ENCODE assay signal across 20 cellular contexts in the genomic region with DNA sequence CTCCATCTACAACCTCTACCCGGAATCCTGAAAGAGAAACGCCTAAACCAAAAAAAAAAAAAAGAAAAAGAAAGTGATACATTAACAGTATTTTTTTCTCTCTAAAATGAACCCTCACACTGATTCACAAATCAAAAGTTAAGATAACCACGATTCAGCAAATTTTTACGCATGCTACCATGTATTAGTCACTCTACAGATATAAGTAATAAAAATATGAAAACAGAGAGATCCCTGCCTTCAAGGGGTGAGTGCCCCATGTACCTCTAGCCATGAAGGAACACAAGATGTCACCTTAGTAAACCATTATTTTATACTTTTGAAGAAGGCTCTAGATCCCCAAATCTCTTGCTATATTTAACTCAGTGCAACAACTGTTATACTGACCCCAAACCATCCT. TPM values are rescaled to one million over a fixed set of nuclear protein-coding genes. Genes with fewer than 3 reads are reported as not detected.
DNase-seq lines count a peak whose midpoint lies in the region; ATAC-seq, FAIRE-seq and TF ChIP-seq lines count a peak whose summit lies in the region.
"Had no signal": no experiment of that assay in that cellular context is flagged by ENCODE, and none has a peak within 500 bp of the region (broad histone marks: within the 10 kb centered on the region; RNA-seq: fewer than 3 reads in every experiment).

No MANE protein-coding gene starts in this region.

- no peak for DNase-seq in A549 (ENCODE audit: low read depth in 1 of 2, low spot score in 1 of 2)
- no peak for DNase-seq in CD4-positive, CD25-positive, alpha-beta regulatory T cell
- DNase-seq in activated B cell treated with CpG ODN at 0.5 μM for 24 hours, result no peak
- no peak for DNase-seq in mesothelial cell of epicardium (ENCODE audit: low spot score in 2 of 2, unreplicated experiment in 2 of 2)
- no peak for DNase-seq in T-helper 2 cell treated with Interferon-gamma antibody and Interleukin-4, amounts not matched to agents 5 μg/mL and 100 μg/mL, for 36 hours (ENCODE audit: low spot score)
- no peak for DNase-seq in NCI-H2171 treated with DMSO at 0.1 percent for 48 hours (lab: John Stamatoyannopoulos, UW)
- no peak for DNase-seq in AG08396 (ENCODE audit: low spot score)
- DNase-seq: activated CD4-positive, alpha-beta T cell treated with anti-CD3 and anti-CD28 coated beads, Interleukin-2, amount 50 U/mL, for 1 hour; activated effector memory CD4-positive, alpha-beta T cell treated with anti-CD3 and anti-CD28 coated beads, Interleukin-2, amount 50 U/mL, for 16 hours; adrenal gland; left ventricle myocardium superior; NCI-H1048; NCI-H1694; stimulated activated CD4-positive, alpha-beta T cell treated with anti-CD3 and anti-CD28 coated beads, Interleukin-2, amount 100 ng/mL, for 24 hours; T-helper 1 cell; upper lobe of right lung had no signal

- H3K27ac Mint-ChIP-seq in CD4-positive, CD25-positive, alpha-beta regulatory T cell, result peak overlapping the region in 2 of 3 donors; percentile 4 to 59
- H3K27ac Mint-ChIP-seq in activated B cell treated with CpG ODN at 0.5 μM for 24 hours (peak overlapping the region; percentile 56), mesothelial cell of epicardium (peak overlapping the region; percentile 74)
- H3K27ac Mint-ChIP-seq in T-helper 2 cell treated with Interferon-gamma antibody and Interleukin-4, amounts not matched to agents 5 μg/mL and 100 μg/mL, for 36 hours, result no peak overlapping the region
- H3K27ac Mint-ChIP-seq: natural killer cell treated with Interleukin-12 subunit alpha and Interleukin-12 subunit beta and Interleukin-15 and Interleukin-18, amount 100 ng/mL, for 72 hours had no signal

- peaks cover 63% of the 10 kb centered on the region for H3K36me3 Mint-ChIP-seq in CD4-positive, CD25-positive, alpha-beta regulatory T cell
- H3K36me3 Mint-ChIP-seq in activated B cell treated with CpG ODN at 0.5 μM for 24 hours (ENCODE audit: low read depth) (peaks cover 91% of the 10 kb centered on the region), mesothelial cell of epicardium (peaks cover 29% of the 10 kb centered on the region)
- peaks cover 56% of the 10 kb centered on the region for H3K36me3 Mint-ChIP-seq in T-helper 2 cell treated with Interferon-gamma antibody and Interleukin-4, amounts not matched to agents 5 μg/mL and 100 μg/mL, for 36 hours (ENCODE audit: low read depth)

- 0 out of 3 replicates have a peak overlapping the region, but pooled peaks have one; percentile 3 for H3K4me2 ChIP-seq in A549

- peaks cover 14 to 38% (median 17%) of the 10 kb centered on the region in 4 donors for H3K4me1 Mint-ChIP-seq in CD4-positive, CD25-positive, alpha-beta regulatory T cell
- H3K4me1 Mint-ChIP-seq in activated B cell treated with CpG ODN at 0.5 μM for 24 hours (no peaks in the 10 kb centered on the region), mesothelial cell of epicardium (peaks cover 67% of the 10 kb centered on the region)
- H3K4me1 Mint-ChIP-seq in T-helper 2 cell treated with Interferon-gamma antibody and Interleukin-4, amounts not matched to agents 5 μg/mL and 100 μg/mL, for 36 hours (ENCODE audit: low read depth), result peaks cover 7% of the 10 kb centered on the region

- no peak overlapping the region for H3K4me3 ChIP-seq in A549
- no peak overlapping the region for H3K4me3 ChIP-seq in CD4-positive, CD25-positive, alpha-beta regulatory T cell (ENCODE audit: low read depth, low read length)
- H3K4me3 ChIP-seq: adrenal gland, upper lobe of right lung had no signal

- TF ChIP-seq EP300 in A549 (IDR thresholded peaks at IDR 0.05), result no peak

- peaks cover 100% of the 10 kb centered on the region for H3K4me1 ChIP-seq in A549
- H3K4me1 ChIP-seq in CD4-positive, CD25-positive, alpha-beta regulatory T cell (ENCODE audit: control insufficient read depth, insufficient read depth, low read length, poor library complexity, severe bottlenecking), result no peaks in the 10 kb centered on the region
- H3K4me1 ChIP-seq: adrenal gland, upper lobe of right lung had no signal

- H3K9me3 Mint-ChIP-seq in CD4-positive, CD25-positive, alpha-beta regulatory T cell, result no peaks in the 10 kb centered on the region
- H3K9me3 Mint-ChIP-seq in activated B cell treated with CpG ODN at 0.5 μM for 24 hours, result no peaks in the 10 kb centered on the region
- no peaks in the 10 kb centered on the region for H3K9me3 Mint-ChIP-seq in mesothelial cell of epicardium
- H3K9me3 Mint-ChIP-seq in T-helper 2 cell treated with Interferon-gamma antibody and Interleukin-4, amounts not matched to agents 5 μg/mL and 100 μg/mL, for 36 hours, result no peaks in the 10 kb centered on the region
- H3K9me3 Mint-ChIP-seq: CD14-positive monocyte; natural killer cell treated with Interleukin-12 subunit alpha and Interleukin-12 subunit beta and Interleukin-15 and Interleukin-18, amount 100 ng/mL, for 72 hours had no signal

- H3K27ac ChIP-seq in A549, result peak overlapping the region; percentile 27 to 68; a peak in 4 of 6 replicates
- H3K27ac ChIP-seq in CD4-positive, CD25-positive, alpha-beta regulatory T cell (ENCODE audit: insufficient read depth, low read length, poor library complexity, severe bottlenecking), result no peak overlapping the region
- H3K27ac ChIP-seq: adrenal gland, upper lobe of right lung had no signal

- POLR2A ChIA-PET in A549 (lab: Yijun Ruan, JAX) (no interaction called here), activated B cell treated with CpG ODN at 0.5 μM for 24 hours (lab: Charles Lee) (no interaction called here)

- FAIRE-seq in A549 (lab: Jason Lieb, UNC), result no peak
- FAIRE-seq: GM12892, keratinocyte had no signal

- no peaks in the 10 kb centered on the region for H3K9me3 ChIP-seq in A549
- H3K9me3 ChIP-seq in CD4-positive, CD25-positive, alpha-beta regulatory T cell (ENCODE audit: control insufficient read depth in 2 of 2, low read length in 2 of 2), result no peaks in the 10 kb centered on the region
- H3K9me3 ChIP-seq: adrenal gland, upper lobe of right lung had no signal

- intact Hi-C loops in activated B cell treated with CpG ODN at 0.5 μM for 24 hours (cut with micrococcal nuclease), result no loop called here

- H3K27me3 ChIP-seq in CD4-positive, CD25-positive, alpha-beta regulatory T cell (ENCODE audit: control insufficient read depth, insufficient read depth, low read length), result no peaks in the 10 kb centered on the region
- H3K27me3 ChIP-seq: adrenal gland, upper lobe of right lung had no signal

- ATAC-seq in A549 (no peak), activated B cell treated with CpG ODN at 0.5 μM for 24 hours (ENCODE audit: low read depth) (no peak)
- no peak for ATAC-seq in CD4-positive, CD25-positive, alpha-beta regulatory T cell (ENCODE audit: low read depth in 2 of 2)
- ATAC-seq: left ventricle myocardium superior; natural killer cell treated with Interleukin-12 subunit alpha and Interleukin-12 subunit beta and Interleukin-15 and Interleukin-18, amount 100 ng/mL, for 72 hours; upper lobe of right lung had no signal

- TF ChIP-seq CTCF in A549 (IDR thresholded peaks at IDR 0.05) (no peak), activated B cell treated with CpG ODN at 0.5 μM for 24 hours (IDR thresholded peaks at IDR 0.05) (no peak), mesothelial cell of epicardium (IDR thresholded peaks at IDR 0.05; ENCODE audit: unreplicated experiment) (no peak)

- 72% methylated on average over 4 of the region's 4 CpGs for WGBS in A549 (ENCODE audit: missing lambda C conversion rate)

- TF ChIP-seq POLR2A in A549 (IDR thresholded peaks at IDR 0.05; ENCODE audit: low read length), result no peak

- CTCF ChIA-PET in A549 (lab: Yijun Ruan, JAX), result interaction anchor here (2.0 to 2.8 kb wide), 2 partner anchors 18 to 33 kb away, joined by 9 to 13 read pairs; partner anchors contain the start of gene CEMIP2
- CTCF ChIA-PET in activated B cell treated with CpG ODN at 0.5 μM for 24 hours (lab: Charles Lee), result no interaction called here

- H3K27me3 Mint-ChIP-seq in CD4-positive, CD25-positive, alpha-beta regulatory T cell, result no peaks in the 10 kb centered on the region
- H3K27me3 Mint-ChIP-seq in activated B cell treated with CpG ODN at 0.5 μM for 24 hours (no peaks in the 10 kb centered on the region), mesothelial cell of epicardium (ENCODE audit: low read depth) (no peaks in the 10 kb centered on the region)
- no peaks in the 10 kb centered on the region for H3K27me3 Mint-ChIP-seq in T-helper 2 cell treated with Interferon-gamma antibody and Interleukin-4, amounts not matched to agents 5 μg/mL and 100 μg/mL, for 36 hours (ENCODE audit: low read depth)
- H3K27me3 Mint-ChIP-seq: natural killer cell treated with Interleukin-12 subunit alpha and Interleukin-12 subunit beta and Interleukin-15 and Interleukin-18, amount 100 ng/mL, for 72 hours had no signal

- no peak overlapping the region for H3K4me3 Mint-ChIP-seq in CD4-positive, CD25-positive, alpha-beta regulatory T cell
- H3K4me3 Mint-ChIP-seq in activated B cell treated with CpG ODN at 0.5 μM for 24 hours (no peak overlapping the region), mesothelial cell of epicardium (no peak overlapping the region)
- H3K4me3 Mint-ChIP-seq in T-helper 2 cell treated with Interferon-gamma antibody and Interleukin-4, amounts not matched to agents 5 μg/mL and 100 μg/mL, for 36 hours, result no peak overlapping the region
- H3K4me3 Mint-ChIP-seq: CD14-positive monocyte; natural killer cell treated with Interleukin-12 subunit alpha and Interleukin-12 subunit beta and Interleukin-15 and Interleukin-18, amount 100 ng/mL, for 72 hours had no signal

- no peak for TF ChIP-seq RAD21 in A549 (conservative IDR thresholded peaks at IDR 0.05 in 1 of 2, IDR thresholded peaks at IDR 0.05 in 1 of 2)

- peaks cover 93% of the 10 kb centered on the region for H3K36me3 ChIP-seq in CD4-positive, CD25-positive, alpha-beta regulatory T cell (ENCODE audit: control insufficient read depth, insufficient read depth, low read length)

TF ChIP-seq in A549, 52 proteins besides CTCF, POLR2A, EP300 and RAD21:
- TF ChIP-seq FOSB (CRISPR knock-in tag; IDR thresholded peaks at IDR 0.05) (no peak), MAFK (IDR thresholded peaks at IDR 0.05; ENCODE audit: partially characterized antibody) (peak; percentile 82)

RNA-seq across cellular contexts. Expression of gene CEMIP2, which starts 33.4 kb away (rescaled TPM):
- 161 and 236 TPM in 2 replicates for polyA plus RNA-seq in A549 (2011; rRNA removed)
- polyA plus RNA-seq in A549 (2012; cell fraction: cytosol; rRNA removed), result 65.5 and 72.7 TPM in 2 replicates
- polyA plus RNA-seq in A549 (2012; cell fraction: nucleus; rRNA removed), result 146 and 156 TPM in 2 replicates
- 136 to 158 TPM (median 146 TPM) in 3 replicates for polyA plus RNA-seq in A549 (2017; fragmentation: RNase III; extraction: RNeasy Plus Mini Kit Qiagen cat#74134 plus additional on column Dnase treatment)
- polyA minus RNA-seq in A549 (2011; rRNA and poly(A)+ RNA removed), result 427 and 492 TPM in 2 replicates
- 407 TPM for total RNA-seq in CD4-positive, CD25-positive, alpha-beta regulatory T cell
- polyA plus RNA-seq in CD4-positive, CD25-positive, alpha-beta regulatory T cell, result 10 to 100 TPM; 25.8 to 29.0 (median 27.9) TPM
- 21.3 and 25.5 TPM in 2 replicates for total RNA-seq in activated B cell treated with CpG ODN at 0.5 μM for 24 hours
- 111 to 122 TPM (median 114 TPM) in 3 replicates for total RNA-seq in mesothelial cell of epicardium
